Comparison of ENCODE assay signal across 1 cellular context in genomic region chr2:144848404-144848803, GRCh38.
TF ChIP-seq lines count a peak whose summit lies in the region.

No MANE protein-coding gene starts in this region.

TF ChIP-seq in K562, 482 proteins besides CTCF, POLR2A, EP300 and RAD21 (continued from another document):
- TF ChIP-seq, protein P1, sequence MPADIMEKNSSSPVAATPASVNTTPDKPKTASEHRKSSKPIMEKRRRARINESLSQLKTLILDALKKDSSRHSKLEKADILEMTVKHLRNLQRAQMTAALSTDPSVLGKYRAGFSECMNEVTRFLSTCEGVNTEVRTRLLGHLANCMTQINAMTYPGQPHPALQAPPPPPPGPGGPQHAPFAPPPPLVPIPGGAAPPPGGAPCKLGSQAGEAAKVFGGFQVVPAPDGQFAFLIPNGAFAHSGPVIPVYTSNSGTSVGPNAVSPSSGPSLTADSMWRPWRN (IDR thresholded peaks at IDR 0.05; ENCODE audit: low read depth) = peak; percentile 26; the same call in 1 of the 2 replicates
- 0 out of 2 replicates have a peak, but pooled peaks have one; percentile 12 for TF ChIP-seq FOSL1 (tag; conservative IDR thresholded peaks at IDR 0.05)
- TF ChIP-seq ZNF561 (CRISPR knock-in tag; conservative IDR thresholded peaks at IDR 0.05) = no peak
- no peak for TF ChIP-seq NKRF (IDR thresholded peaks at IDR 0.05; ENCODE audit: borderline replicate concordance)
- TF ChIP-seq, protein P2, sequence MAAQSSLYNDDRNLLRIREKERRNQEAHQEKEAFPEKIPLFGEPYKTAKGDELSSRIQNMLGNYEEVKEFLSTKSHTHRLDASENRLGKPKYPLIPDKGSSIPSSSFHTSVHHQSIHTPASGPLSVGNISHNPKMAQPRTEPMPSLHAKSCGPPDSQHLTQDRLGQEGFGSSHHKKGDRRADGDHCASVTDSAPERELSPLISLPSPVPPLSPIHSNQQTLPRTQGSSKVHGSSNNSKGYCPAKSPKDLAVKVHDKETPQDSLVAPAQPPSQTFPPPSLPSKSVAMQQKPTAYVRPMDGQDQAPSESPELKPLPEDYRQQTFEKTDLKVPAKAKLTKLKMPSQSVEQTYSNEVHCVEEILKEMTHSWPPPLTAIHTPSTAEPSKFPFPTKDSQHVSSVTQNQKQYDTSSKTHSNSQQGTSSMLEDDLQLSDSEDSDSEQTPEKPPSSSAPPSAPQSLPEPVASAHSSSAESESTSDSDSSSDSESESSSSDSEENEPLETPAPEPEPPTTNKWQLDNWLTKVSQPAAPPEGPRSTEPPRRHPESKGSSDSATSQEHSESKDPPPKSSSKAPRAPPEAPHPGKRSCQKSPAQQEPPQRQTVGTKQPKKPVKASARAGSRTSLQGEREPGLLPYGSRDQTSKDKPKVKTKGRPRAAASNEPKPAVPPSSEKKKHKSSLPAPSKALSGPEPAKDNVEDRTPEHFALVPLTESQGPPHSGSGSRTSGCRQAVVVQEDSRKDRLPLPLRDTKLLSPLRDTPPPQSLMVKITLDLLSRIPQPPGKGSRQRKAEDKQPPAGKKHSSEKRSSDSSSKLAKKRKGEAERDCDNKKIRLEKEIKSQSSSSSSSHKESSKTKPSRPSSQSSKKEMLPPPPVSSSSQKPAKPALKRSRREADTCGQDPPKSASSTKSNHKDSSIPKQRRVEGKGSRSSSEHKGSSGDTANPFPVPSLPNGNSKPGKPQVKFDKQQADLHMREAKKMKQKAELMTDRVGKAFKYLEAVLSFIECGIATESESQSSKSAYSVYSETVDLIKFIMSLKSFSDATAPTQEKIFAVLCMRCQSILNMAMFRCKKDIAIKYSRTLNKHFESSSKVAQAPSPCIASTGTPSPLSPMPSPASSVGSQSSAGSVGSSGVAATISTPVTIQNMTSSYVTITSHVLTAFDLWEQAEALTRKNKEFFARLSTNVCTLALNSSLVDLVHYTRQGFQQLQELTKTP (IDR thresholded peaks at IDR 0.05; ENCODE audit: low read depth in 1 of 2, partially characterized antibody in 2 of 2) = no peak
- TF ChIP-seq GABPB2 (CRISPR knock-in tag; conservative IDR thresholded peaks at IDR 0.05) = no peak
- peak; percentile 42; the same call in 1 of the 2 replicates for TF ChIP-seq TAL1 (IDR thresholded peaks at IDR 0.05)
- TF ChIP-seq NCOR1 (IDR thresholded peaks at IDR 0.05) = peak; percentile 58
- TF ChIP-seq KDM1A (IDR thresholded peaks at IDR 0.05) = peak; percentile 44 to 53; a peak in 2 of 4 replicates
- peak; percentile 72 for TF ChIP-seq ARID1B (IDR thresholded peaks at IDR 0.05)
- TF ChIP-seq CBFA2T2 (conservative IDR thresholded peaks at IDR 0.05) = peak; percentile 67
- peak; percentile 20 for TF ChIP-seq MEIS2 (IDR thresholded peaks at IDR 0.05; ENCODE audit: partially characterized antibody)
- TF ChIP-seq NR1H2 (CRISPR knock-in tag; IDR thresholded peaks at IDR 0.05) = no peak
- 0 out of 4 replicates have a peak, but pooled peaks of 1 of the 2 experiments have one; percentile 20 for TF ChIP-seq UBTF (IDR thresholded peaks at IDR 0.05; ENCODE audit: borderline replicate concordance in 1 of 2, low read depth in 2 of 2, low read length in 2 of 2)
- TF ChIP-seq HNRNPLL (IDR thresholded peaks at IDR 0.05; ENCODE audit: low read depth, low read length, poor library complexity, severe bottlenecking) = no peak
- TF ChIP-seq TCF3 (CRISPR knock-in tag; IDR thresholded peaks at IDR 0.05) = peak; percentile 84
- TF ChIP-seq MTF1 (CRISPR knock-in tag; IDR thresholded peaks at IDR 0.05; ENCODE audit: borderline replicate concordance) = no peak
- TF ChIP-seq ESRRB (CRISPR knock-in tag; IDR thresholded peaks at IDR 0.05; ENCODE audit: borderline replicate concordance) = no peak
- TF ChIP-seq THRAP3 (IDR thresholded peaks at IDR 0.05; ENCODE audit: borderline replicate concordance) = no peak
- no peak for TF ChIP-seq ZBTB7A (IDR thresholded peaks at IDR 0.05; ENCODE audit: borderline replicate concordance, control insufficient read depth, low read depth, low read length)
- TF ChIP-seq TCF7 (IDR thresholded peaks at IDR 0.05; ENCODE audit: borderline replicate concordance) = peak; percentile 53; the same call in 1 of the 2 replicates
- no peak for TF ChIP-seq MCM5 (IDR thresholded peaks at IDR 0.05; ENCODE audit: low read depth)
- TF ChIP-seq KLF16 (IDR thresholded peaks at IDR 0.05) = peak; percentile 21; the same call in 1 of the 2 replicates
- no peak for TF ChIP-seq CBX8 (IDR thresholded peaks at IDR 0.05; ENCODE audit: borderline replicate concordance, extremely low read depth, low read depth, low read length, poor library complexity, severe bottlenecking)
- TF ChIP-seq ZFPM2 (CRISPR knock-in tag; IDR thresholded peaks at IDR 0.05) = no peak
- no peak for TF ChIP-seq ZBED1 (IDR thresholded peaks at IDR 0.05)
- 0 out of 2 replicates have a peak, but pooled peaks have one; percentile 31 for TF ChIP-seq ZNF311 (CRISPR knock-in tag; IDR thresholded peaks at IDR 0.05)
TF ChIP-seq in K562: peak in this region for 30.
